Comparison of ENCODE assay signal across 1 cellular context in the genomic region with DNA sequence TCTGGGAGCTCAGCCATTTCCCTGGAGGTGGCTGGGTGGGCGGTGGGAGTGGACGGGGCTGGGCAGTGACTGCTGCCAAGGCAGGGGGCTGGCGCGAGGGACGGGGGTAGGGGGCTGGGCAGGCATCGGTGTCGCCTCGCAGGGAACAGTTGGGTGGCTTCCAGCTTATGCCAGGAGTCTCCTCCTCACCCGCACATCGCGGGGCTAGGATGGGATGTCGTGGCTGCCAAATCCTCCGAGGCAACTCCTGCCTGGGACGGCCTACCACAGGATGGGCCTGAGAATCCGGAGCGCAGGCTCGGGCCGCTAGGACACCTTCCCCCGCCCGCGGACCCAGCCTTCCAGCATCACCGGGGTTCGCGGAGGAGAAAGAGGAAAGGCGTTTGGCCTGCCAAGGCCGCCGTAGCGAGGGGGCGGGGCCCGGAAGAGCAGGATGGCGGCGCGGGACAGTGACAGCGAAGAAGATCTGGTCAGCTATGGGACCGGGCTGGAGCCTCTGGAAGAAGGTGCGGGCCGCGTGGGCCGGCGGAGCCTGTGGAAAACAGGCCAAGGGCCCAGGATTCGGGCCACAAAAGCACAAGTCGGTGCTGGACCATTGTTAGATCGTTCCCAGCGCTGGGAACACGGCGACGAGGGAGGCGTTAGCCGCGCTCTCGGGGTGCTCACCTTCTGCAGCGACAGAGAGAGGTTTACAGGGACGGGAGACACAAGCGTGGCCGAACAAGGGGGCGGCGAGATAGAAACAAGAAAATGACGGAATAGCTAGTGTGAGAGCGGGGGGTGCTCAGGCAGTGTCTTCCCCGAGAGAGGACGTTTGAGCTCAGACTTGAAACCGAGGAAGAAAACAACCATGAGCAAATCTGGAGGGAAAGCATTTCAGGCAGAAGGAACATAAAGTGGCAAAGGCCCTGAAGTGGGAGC.
TF ChIP-seq lines count a peak whose summit lies in the region.

A gene with protein sequence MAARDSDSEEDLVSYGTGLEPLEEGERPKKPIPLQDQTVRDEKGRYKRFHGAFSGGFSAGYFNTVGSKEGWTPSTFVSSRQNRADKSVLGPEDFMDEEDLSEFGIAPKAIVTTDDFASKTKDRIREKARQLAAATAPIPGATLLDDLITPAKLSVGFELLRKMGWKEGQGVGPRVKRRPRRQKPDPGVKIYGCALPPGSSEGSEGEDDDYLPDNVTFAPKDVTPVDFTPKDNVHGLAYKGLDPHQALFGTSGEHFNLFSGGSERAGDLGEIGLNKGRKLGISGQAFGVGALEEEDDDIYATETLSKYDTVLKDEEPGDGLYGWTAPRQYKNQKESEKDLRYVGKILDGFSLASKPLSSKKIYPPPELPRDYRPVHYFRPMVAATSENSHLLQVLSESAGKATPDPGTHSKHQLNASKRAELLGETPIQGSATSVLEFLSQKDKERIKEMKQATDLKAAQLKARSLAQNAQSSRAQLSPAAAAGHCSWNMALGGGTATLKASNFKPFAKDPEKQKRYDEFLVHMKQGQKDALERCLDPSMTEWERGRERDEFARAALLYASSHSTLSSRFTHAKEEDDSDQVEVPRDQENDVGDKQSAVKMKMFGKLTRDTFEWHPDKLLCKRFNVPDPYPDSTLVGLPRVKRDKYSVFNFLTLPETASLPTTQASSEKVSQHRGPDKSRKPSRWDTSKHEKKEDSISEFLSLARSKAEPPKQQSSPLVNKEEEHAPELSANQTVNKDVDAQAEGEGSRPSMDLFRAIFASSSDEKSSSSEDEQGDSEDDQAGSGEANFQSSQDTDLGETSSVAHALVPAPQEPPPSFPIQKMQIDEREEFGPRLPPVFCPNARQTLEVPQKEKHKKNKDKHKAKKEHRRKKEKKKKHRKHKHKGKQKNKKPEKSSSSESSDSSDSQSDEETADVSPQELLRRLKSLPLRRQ (plus strand): TSS at position 421 of the 921 bp plus-strand sequence. CDS start 13 bp downstream, at position 434.

TF ChIP-seq in HepG2, 621 proteins besides CTCF, POLR2A, EP300 and RAD21 (continued from another document and continues in another):
- TF ChIP-seq, protein P1, sequence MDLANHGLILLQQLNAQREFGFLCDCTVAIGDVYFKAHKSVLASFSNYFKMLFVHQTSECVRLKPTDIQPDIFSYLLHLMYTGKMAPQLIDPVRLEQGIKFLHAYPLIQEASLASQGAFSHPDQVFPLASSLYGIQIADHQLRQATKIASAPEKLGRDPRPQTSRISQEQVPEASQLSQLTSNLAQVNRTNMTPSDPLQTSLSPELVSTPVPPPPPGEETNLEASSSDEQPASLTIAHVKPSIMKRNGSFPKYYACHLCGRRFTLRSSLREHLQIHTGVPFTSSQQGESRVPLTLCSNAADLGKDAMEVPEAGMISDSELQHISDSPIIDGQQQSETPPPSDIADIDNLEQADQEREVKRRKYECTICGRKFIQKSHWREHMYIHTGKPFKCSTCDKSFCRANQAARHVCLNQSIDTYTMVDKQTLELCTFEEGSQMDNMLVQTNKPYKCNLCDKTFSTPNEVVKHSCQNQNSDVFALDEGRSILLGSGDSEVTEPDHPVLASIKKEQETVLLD (CRISPR knock-in tag; IDR thresholded peaks at IDR 0.05; ENCODE audit: low read depth), result 0 out of 2 replicates have a peak, but pooled peaks have one; percentile 46
- no peak for TF ChIP-seq MTF2 (CRISPR knock-in tag; IDR thresholded peaks at IDR 0.05; ENCODE audit: borderline replicate concordance)
- peak; percentile 77; the same call in 1 of the 2 replicates for TF ChIP-seq CBFB (CRISPR knock-in tag; IDR thresholded peaks at IDR 0.05)
- peak; percentile 93; the same call in 1 of the 2 replicates for TF ChIP-seq ZNF839 (CRISPR knock-in tag; IDR thresholded peaks at IDR 0.05; ENCODE audit: borderline replicate concordance)
- TF ChIP-seq ELF1 (CRISPR knock-in tag; IDR thresholded peaks at IDR 0.05), result peak; percentile 94
- no peak for TF ChIP-seq TAF15 (IDR thresholded peaks at IDR 0.05; ENCODE audit: low read depth, low read length, poor library complexity, severe bottlenecking)
- no peak for TF ChIP-seq RFXANK (CRISPR knock-in tag; IDR thresholded peaks at IDR 0.05)
- no peak for TF ChIP-seq NFRKB (IDR thresholded peaks at IDR 0.05)
- TF ChIP-seq ZMYM2 (CRISPR knock-in tag; IDR thresholded peaks at IDR 0.05), result no peak
- TF ChIP-seq ZNF772 (CRISPR knock-in tag; IDR thresholded peaks at IDR 0.05), result peak; percentile 75; the same call in 1 of the 2 replicates
- peak; percentile 71 for TF ChIP-seq MAZ (IDR thresholded peaks at IDR 0.05; ENCODE audit: borderline replicate concordance, low read depth, low read length)
- TF ChIP-seq MAZ (CRISPR knock-in tag; IDR thresholded peaks at IDR 0.05; ENCODE audit: low read depth), result peak; percentile 94
- 0 out of 2 replicates have a peak, but pooled peaks have one; percentile 53 for TF ChIP-seq ZNF251 (CRISPR knock-in tag; IDR thresholded peaks at IDR 0.05)
- TF ChIP-seq STAG1 (CRISPR knock-in tag; IDR thresholded peaks at IDR 0.05), result no peak; the same call in 1 of the 2 replicates
- TF ChIP-seq, protein P2, sequence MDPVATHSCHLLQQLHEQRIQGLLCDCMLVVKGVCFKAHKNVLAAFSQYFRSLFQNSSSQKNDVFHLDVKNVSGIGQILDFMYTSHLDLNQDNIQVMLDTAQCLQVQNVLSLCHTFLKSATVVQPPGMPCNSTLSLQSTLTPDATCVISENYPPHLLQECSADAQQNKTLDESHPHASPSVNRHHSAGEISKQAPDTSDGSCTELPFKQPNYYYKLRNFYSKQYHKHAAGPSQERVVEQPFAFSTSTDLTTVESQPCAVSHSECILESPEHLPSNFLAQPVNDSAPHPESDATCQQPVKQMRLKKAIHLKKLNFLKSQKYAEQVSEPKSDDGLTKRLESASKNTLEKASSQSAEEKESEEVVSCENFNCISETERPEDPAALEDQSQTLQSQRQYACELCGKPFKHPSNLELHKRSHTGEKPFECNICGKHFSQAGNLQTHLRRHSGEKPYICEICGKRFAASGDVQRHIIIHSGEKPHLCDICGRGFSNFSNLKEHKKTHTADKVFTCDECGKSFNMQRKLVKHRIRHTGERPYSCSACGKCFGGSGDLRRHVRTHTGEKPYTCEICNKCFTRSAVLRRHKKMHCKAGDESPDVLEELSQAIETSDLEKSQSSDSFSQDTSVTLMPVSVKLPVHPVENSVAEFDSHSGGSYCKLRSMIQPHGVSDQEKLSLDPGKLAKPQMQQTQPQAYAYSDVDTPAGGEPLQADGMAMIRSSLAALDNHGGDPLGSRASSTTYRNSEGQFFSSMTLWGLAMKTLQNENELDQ (CRISPR knock-in tag; IDR thresholded peaks at IDR 0.05; ENCODE audit: borderline replicate concordance), result no peak
- TF ChIP-seq, protein P3, sequence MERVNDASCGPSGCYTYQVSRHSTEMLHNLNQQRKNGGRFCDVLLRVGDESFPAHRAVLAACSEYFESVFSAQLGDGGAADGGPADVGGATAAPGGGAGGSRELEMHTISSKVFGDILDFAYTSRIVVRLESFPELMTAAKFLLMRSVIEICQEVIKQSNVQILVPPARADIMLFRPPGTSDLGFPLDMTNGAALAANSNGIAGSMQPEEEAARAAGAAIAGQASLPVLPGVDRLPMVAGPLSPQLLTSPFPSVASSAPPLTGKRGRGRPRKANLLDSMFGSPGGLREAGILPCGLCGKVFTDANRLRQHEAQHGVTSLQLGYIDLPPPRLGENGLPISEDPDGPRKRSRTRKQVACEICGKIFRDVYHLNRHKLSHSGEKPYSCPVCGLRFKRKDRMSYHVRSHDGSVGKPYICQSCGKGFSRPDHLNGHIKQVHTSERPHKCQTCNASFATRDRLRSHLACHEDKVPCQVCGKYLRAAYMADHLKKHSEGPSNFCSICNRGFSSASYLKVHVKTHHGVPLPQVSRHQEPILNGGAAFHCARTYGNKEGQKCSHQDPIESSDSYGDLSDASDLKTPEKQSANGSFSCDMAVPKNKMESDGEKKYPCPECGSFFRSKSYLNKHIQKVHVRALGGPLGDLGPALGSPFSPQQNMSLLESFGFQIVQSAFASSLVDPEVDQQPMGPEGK (CRISPR knock-in tag; IDR thresholded peaks at IDR 0.05), result peak; percentile 68
- TF ChIP-seq ZNF891 (CRISPR knock-in tag; IDR thresholded peaks at IDR 0.05), result peak; percentile 93; the same call in 1 of the 2 replicates
- TF ChIP-seq ZNF383 (CRISPR knock-in tag; IDR thresholded peaks at IDR 0.05; ENCODE audit: borderline replicate concordance), result peak; percentile 61; the same call in 1 of the 2 replicates
- TF ChIP-seq, protein P4, sequence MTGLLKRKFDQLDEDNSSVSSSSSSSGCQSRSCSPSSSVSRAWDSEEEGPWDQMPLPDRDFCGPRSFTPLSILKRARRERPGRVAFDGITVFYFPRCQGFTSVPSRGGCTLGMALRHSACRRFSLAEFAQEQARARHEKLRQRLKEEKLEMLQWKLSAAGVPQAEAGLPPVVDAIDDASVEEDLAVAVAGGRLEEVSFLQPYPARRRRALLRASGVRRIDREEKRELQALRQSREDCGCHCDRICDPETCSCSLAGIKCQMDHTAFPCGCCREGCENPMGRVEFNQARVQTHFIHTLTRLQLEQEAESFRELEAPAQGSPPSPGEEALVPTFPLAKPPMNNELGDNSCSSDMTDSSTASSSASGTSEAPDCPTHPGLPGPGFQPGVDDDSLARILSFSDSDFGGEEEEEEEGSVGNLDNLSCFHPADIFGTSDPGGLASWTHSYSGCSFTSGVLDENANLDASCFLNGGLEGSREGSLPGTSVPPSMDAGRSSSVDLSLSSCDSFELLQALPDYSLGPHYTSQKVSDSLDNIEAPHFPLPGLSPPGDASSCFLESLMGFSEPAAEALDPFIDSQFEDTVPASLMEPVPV (CRISPR knock-in tag; IDR thresholded peaks at IDR 0.05), result peak; percentile 89
- TF ChIP-seq, protein P5, sequence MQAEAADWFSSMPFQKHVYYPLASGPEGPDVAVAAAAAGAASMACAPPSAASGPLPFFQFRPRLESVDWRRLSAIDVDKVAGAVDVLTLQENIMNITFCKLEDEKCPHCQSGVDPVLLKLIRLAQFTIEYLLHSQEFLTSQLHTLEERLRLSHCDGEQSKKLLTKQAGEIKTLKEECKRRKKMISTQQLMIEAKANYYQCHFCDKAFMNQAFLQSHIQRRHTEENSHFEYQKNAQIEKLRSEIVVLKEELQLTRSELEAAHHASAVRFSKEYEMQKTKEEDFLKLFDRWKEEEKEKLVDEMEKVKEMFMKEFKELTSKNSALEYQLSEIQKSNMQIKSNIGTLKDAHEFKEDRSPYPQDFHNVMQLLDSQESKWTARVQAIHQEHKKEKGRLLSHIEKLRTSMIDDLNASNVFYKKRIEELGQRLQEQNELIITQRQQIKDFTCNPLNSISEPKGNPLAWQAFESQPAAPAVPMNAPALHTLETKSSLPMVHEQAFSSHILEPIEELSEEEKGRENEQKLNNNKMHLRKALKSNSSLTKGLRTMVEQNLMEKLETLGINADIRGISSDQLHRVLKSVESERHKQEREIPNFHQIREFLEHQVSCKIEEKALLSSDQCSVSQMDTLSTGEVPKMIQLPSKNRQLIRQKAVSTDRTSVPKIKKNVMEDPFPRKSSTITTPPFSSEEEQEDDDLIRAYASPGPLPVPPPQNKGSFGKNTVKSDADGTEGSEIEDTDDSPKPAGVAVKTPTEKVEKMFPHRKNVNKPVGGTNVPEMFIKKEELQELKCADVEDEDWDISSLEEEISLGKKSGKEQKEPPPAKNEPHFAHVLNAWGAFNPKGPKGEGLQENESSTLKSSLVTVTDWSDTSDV (CRISPR knock-in tag; IDR thresholded peaks at IDR 0.05), result no peak
- TF ChIP-seq, protein P6, sequence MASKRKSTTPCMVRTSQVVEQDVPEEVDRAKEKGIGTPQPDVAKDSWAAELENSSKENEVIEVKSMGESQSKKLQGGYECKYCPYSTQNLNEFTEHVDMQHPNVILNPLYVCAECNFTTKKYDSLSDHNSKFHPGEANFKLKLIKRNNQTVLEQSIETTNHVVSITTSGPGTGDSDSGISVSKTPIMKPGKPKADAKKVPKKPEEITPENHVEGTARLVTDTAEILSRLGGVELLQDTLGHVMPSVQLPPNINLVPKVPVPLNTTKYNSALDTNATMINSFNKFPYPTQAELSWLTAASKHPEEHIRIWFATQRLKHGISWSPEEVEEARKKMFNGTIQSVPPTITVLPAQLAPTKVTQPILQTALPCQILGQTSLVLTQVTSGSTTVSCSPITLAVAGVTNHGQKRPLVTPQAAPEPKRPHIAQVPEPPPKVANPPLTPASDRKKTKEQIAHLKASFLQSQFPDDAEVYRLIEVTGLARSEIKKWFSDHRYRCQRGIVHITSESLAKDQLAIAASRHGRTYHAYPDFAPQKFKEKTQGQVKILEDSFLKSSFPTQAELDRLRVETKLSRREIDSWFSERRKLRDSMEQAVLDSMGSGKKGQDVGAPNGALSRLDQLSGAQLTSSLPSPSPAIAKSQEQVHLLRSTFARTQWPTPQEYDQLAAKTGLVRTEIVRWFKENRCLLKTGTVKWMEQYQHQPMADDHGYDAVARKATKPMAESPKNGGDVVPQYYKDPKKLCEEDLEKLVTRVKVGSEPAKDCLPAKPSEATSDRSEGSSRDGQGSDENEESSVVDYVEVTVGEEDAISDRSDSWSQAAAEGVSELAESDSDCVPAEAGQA (IDR thresholded peaks at IDR 0.05; ENCODE audit: low read depth), result peak; percentile 62
- TF ChIP-seq, protein P6 (CRISPR knock-in tag; IDR thresholded peaks at IDR 0.05; ENCODE audit: borderline replicate concordance), result no peak
- peak; percentile 45; the same call in 1 of the 2 replicates for TF ChIP-seq FOXC1 (CRISPR knock-in tag; IDR thresholded peaks at IDR 0.05; ENCODE audit: borderline replicate concordance)
- 0 out of 2 replicates have a peak, but pooled peaks have one; percentile 34 for TF ChIP-seq ZC3H13 (CRISPR knock-in tag; IDR thresholded peaks at IDR 0.05)
- TF ChIP-seq MZF1 (CRISPR knock-in tag; IDR thresholded peaks at IDR 0.05; ENCODE audit: borderline replicate concordance), result no peak
- no peak for TF ChIP-seq FIP1L1 (IDR thresholded peaks at IDR 0.05; ENCODE audit: borderline replicate concordance, insufficient read depth, low read depth, low read length)
- no peak for TF ChIP-seq ZNF678 (CRISPR knock-in tag; IDR thresholded peaks at IDR 0.05)
- no peak for TF ChIP-seq RFX3 (CRISPR knock-in tag; IDR thresholded peaks at IDR 0.05)
- TF ChIP-seq ZNF326 (CRISPR knock-in tag; IDR thresholded peaks at IDR 0.05; ENCODE audit: borderline replicate concordance), result no peak
- TF ChIP-seq ZNF660 (CRISPR knock-in tag; IDR thresholded peaks at IDR 0.05; ENCODE audit: borderline replicate concordance, low read depth), result no peak
- no peak; the same call in 1 of the 2 replicates for TF ChIP-seq ZNF605 (CRISPR knock-in tag; IDR thresholded peaks at IDR 0.05)
- no peak; the same call in 1 of the 2 replicates for TF ChIP-seq ZNF563 (CRISPR knock-in tag; IDR thresholded peaks at IDR 0.05)
- no peak for TF ChIP-seq ZFP36 (IDR thresholded peaks at IDR 0.05; ENCODE audit: borderline replicate concordance, low read depth, low read length, partially characterized antibody)
- TF ChIP-seq SETDB1 (CRISPR knock-in tag; IDR thresholded peaks at IDR 0.05; ENCODE audit: borderline replicate concordance), result no peak
- no peak for TF ChIP-seq NCOA5 (CRISPR knock-in tag; IDR thresholded peaks at IDR 0.05)
